ENCODE assay signal across 1 cellular context in the genomic region with DNA sequence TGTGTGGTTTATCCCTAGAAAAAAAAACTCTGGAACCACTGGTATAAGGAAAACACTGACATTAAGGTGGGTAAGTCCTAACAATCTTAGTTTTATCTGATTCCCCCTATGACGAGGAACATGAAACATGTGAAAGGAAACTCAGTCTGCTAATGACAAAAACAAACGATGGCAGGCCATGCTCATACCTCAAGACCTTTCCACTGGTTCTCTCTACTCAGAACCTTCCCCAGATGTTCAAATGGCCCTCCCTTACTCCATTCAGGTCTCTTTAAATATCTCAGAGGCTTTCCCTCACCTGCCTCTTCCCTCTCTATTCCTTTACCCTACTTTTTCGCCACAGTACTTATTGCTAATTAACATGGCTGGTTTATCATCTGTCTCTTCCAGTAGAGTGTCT.
TF ChIP-seq lines count a peak whose summit lies in the region.

No MANE protein-coding gene starts in this region.

TF ChIP-seq in GM12878, 131 proteins besides CTCF, POLR2A, EP300 and RAD21 (continued from another document):
- TF ChIP-seq, protein P1, sequence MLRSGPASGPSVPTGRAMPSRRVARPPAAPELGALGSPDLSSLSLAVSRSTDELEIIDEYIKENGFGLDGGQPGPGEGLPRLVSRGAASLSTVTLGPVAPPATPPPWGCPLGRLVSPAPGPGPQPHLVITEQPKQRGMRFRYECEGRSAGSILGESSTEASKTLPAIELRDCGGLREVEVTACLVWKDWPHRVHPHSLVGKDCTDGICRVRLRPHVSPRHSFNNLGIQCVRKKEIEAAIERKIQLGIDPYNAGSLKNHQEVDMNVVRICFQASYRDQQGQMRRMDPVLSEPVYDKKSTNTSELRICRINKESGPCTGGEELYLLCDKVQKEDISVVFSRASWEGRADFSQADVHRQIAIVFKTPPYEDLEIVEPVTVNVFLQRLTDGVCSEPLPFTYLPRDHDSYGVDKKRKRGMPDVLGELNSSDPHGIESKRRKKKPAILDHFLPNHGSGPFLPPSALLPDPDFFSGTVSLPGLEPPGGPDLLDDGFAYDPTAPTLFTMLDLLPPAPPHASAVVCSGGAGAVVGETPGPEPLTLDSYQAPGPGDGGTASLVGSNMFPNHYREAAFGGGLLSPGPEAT (IDR thresholded peaks at IDR 0.05; ENCODE audit: low read depth), result no peak
- TF ChIP-seq YY1 (IDR thresholded peaks at IDR 0.05; ENCODE audit: low read depth, low read length) (no peak), SIN3A (IDR thresholded peaks at IDR 0.05; ENCODE audit: low read depth, low read length) (no peak), NR2C1 (IDR thresholded peaks at IDR 0.05) (no peak), SMAD1 (IDR thresholded peaks at IDR 0.05; ENCODE audit: low read depth, partially characterized antibody) (no peak), TCF7 (IDR thresholded peaks at IDR 0.05; ENCODE audit: borderline replicate concordance) (no peak), IKZF2 (IDR thresholded peaks at IDR 0.05) (no peak), BRCA1 (IDR thresholded peaks at IDR 0.05; ENCODE audit: low read depth, low read length) (no peak), GATAD2B (conservative IDR thresholded peaks at IDR 0.05; ENCODE audit: low read depth) (no peak), ZNF217 (IDR thresholded peaks at IDR 0.05) (no peak)
- TF ChIP-seq, protein P2, sequence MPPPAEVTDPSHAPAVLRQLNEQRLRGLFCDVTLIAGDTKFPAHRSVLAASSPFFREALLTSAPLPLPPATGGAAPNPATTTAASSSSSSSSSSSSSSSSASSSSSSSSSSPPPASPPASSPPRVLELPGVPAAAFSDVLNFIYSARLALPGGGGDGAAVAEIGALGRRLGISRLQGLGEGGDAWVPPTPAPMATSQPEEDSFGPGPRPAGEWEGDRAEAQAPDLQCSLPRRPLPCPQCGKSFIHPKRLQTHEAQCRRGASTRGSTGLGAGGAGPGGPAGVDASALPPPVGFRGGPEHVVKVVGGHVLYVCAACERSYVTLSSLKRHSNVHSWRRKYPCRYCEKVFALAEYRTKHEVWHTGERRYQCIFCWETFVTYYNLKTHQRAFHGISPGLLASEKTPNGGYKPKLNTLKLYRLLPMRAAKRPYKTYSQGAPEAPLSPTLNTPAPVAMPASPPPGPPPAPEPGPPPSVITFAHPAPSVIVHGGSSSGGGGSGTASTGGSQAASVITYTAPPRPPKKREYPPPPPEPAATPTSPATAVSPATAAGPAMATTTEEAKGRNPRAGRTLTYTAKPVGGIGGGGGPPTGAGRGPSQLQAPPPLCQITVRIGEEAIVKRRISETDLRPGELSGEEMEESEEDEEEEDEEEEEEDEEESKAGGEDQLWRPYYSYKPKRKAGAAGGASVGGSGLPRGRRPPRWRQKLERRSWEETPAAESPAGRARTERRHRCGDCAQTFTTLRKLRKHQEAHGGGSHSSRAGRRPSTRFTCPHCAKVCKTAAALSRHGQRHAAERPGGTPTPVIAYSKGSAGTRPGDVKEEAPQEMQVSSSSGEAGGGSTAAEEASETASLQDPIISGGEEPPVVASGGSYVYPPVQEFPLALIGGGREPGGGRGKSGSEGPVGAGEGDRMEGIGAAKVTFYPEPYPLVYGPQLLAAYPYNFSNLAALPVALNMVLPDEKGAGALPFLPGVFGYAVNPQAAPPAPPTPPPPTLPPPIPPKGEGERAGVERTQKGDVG (CRISPR knock-in tag; IDR thresholded peaks at IDR 0.05), result no peak
- TF ChIP-seq, protein P3, sequence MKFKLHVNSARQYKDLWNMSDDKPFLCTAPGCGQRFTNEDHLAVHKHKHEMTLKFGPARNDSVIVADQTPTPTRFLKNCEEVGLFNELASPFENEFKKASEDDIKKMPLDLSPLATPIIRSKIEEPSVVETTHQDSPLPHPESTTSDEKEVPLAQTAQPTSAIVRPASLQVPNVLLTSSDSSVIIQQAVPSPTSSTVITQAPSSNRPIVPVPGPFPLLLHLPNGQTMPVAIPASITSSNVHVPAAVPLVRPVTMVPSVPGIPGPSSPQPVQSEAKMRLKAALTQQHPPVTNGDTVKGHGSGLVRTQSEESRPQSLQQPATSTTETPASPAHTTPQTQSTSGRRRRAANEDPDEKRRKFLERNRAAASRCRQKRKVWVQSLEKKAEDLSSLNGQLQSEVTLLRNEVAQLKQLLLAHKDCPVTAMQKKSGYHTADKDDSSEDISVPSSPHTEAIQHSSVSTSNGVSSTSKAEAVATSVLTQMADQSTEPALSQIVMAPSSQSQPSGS (IDR thresholded peaks at IDR 0.05; ENCODE audit: low read length), result no peak
- TF ChIP-seq, protein P4, sequence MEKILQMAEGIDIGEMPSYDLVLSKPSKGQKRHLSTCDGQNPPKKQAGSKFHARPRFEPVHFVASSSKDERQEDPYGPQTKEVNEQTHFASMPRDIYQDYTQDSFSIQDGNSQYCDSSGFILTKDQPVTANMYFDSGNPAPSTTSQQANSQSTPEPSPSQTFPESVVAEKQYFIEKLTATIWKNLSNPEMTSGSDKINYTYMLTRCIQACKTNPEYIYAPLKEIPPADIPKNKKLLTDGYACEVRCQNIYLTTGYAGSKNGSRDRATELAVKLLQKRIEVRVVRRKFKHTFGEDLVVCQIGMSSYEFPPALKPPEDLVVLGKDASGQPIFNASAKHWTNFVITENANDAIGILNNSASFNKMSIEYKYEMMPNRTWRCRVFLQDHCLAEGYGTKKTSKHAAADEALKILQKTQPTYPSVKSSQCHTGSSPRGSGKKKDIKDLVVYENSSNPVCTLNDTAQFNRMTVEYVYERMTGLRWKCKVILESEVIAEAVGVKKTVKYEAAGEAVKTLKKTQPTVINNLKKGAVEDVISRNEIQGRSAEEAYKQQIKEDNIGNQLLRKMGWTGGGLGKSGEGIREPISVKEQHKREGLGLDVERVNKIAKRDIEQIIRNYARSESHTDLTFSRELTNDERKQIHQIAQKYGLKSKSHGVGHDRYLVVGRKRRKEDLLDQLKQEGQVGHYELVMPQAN (conservative IDR thresholded peaks at IDR 0.05), result no peak
- TF ChIP-seq, protein P5, sequence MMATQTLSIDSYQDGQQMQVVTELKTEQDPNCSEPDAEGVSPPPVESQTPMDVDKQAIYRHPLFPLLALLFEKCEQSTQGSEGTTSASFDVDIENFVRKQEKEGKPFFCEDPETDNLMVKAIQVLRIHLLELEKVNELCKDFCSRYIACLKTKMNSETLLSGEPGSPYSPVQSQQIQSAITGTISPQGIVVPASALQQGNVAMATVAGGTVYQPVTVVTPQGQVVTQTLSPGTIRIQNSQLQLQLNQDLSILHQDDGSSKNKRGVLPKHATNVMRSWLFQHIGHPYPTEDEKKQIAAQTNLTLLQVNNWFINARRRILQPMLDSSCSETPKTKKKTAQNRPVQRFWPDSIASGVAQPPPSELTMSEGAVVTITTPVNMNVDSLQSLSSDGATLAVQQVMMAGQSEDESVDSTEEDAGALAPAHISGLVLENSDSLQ (IDR thresholded peaks at IDR 0.05), result no peak
